Comparison of ENCODE assay signal across 28 cellular contexts in genomic region chr2:64957114-64957903, GRCh38.
"Had no signal": no experiment of that assay in that cellular context is flagged by ENCODE, and none has a peak within 500 bp of the region (broad histone marks: within the 10 kb centered on the region; RNA-seq: fewer than 3 reads in every experiment).

No MANE protein-coding gene starts in this region.

- H3K4me3 ChIP-seq: K562, SK-N-MC had no signal

- ATAC-seq: activated T-helper 17 cell treated with anti-CD3 and anti-CD28 coated beads, Interleukin-2, amount 50 U/mL, for 72 hours; K562; PC-3 had no signal

- H3K4me3 Mint-ChIP-seq: activated CD4-positive, alpha-beta memory T cell treated with anti-CD3 and anti-CD28 coated beads for 36 hours; activated CD4-positive, alpha-beta T cell treated with anti-CD3 and anti-CD28 coated beads, Interleukin-2, amount 10 ng/mL, durations not matched to agents 7 days and 5 days; activated naive CD4-positive, alpha-beta T cell treated with anti-CD3 and anti-CD28 coated beads for 36 hours; activated naive CD8-positive, alpha-beta T cell; activated T-helper 17 cell treated with anti-CD3 and anti-CD28 coated beads, Interleukin-2, amount 50 U/mL, for 72 hours; brain had no signal

- H3K4me1 Mint-ChIP-seq: activated CD4-positive, alpha-beta T cell treated with anti-CD3 and anti-CD28 coated beads, Interleukin-2, amount 10 ng/mL, durations not matched to agents 7 days and 5 days; activated T-helper 17 cell treated with anti-CD3 and anti-CD28 coated beads, Interleukin-2, amount 50 U/mL, for 72 hours had no signal

- FAIRE-seq: astrocyte, K562, RCC 7860 had no signal

- H3K27ac ChIP-seq: SK-N-MC, VCaP had no signal

- H3K9me3 Mint-ChIP-seq: activated T-helper 17 cell treated with anti-CD3 and anti-CD28 coated beads, Interleukin-2, amount 50 U/mL, for 72 hours had no signal

- DNase-seq: activated CD4-positive, alpha-beta memory T cell treated with anti-CD3 and anti-CD28 coated beads for 36 hours; activated CD4-positive, alpha-beta T cell treated with anti-CD3 and anti-CD28 coated beads, Interleukin-2, amount 10 ng/mL, durations not matched to agents 7 days and 5 days; activated CD4-positive, CD25-positive, alpha-beta regulatory T cell; activated CD8-positive, alpha-beta memory T cell treated with anti-CD3 and anti-CD28 coated beads for 24 hours; activated gamma-delta T cell; activated naive CD4-positive, alpha-beta T cell treated with anti-CD3 and anti-CD28 coated beads for 36 hours; activated T-cell treated with anti-CD3 and anti-CD28 coated beads for 4 hours; activated T-cell treated with anti-CD3 and anti-CD28 coated beads, Interleukin-2, amount 50 U/mL, for 48 hours; amygdala; Karpas-422; MM.1S; NCI-H1105; NCI-H1436; NCI-H1694 treated with DMSO at 0.1 percent for 48 hours; NCI-H2029 treated with DMSO at 0.1 percent for 48 hours; NCI-H446; NCI-H524; PC-3; SIG-M5; T-helper 1 cell had no signal

- H3K27me3 Mint-ChIP-seq: activated CD4-positive, alpha-beta memory T cell treated with anti-CD3 and anti-CD28 coated beads for 36 hours; activated CD4-positive, alpha-beta T cell treated with anti-CD3 and anti-CD28 coated beads, Interleukin-2, amount 10 ng/mL, durations not matched to agents 7 days and 5 days; activated naive CD8-positive, alpha-beta T cell; activated T-helper 17 cell treated with anti-CD3 and anti-CD28 coated beads, Interleukin-2, amount 50 U/mL, for 72 hours; brain had no signal

- H3K27ac Mint-ChIP-seq: activated CD4-positive, alpha-beta memory T cell treated with anti-CD3 and anti-CD28 coated beads for 36 hours; activated CD4-positive, alpha-beta T cell treated with anti-CD3 and anti-CD28 coated beads, Interleukin-2, amount 10 ng/mL, durations not matched to agents 7 days and 5 days; activated naive CD4-positive, alpha-beta T cell treated with anti-CD3 and anti-CD28 coated beads for 36 hours; activated naive CD8-positive, alpha-beta T cell; activated T-helper 17 cell treated with anti-CD3 and anti-CD28 coated beads, Interleukin-2, amount 50 U/mL, for 72 hours had no signal
